Comparison of ENCODE assay signal across 8 cellular contexts in genomic region chr7:117110480-117111315, GRCh38.
DNase-seq lines count a peak whose midpoint lies in the region; ATAC-seq, FAIRE-seq and TF ChIP-seq lines count a peak whose summit lies in the region.

No MANE protein-coding gene starts in this region.

- no peak for TF ChIP-seq CTCF in gastrocnemius medialis (IDR thresholded peaks at IDR 0.05 in 4 of 5, conservative IDR thresholded peaks at IDR 0.05 in 1 of 5)

- no peak for TF ChIP-seq POLR2A in gastrocnemius medialis (IDR thresholded peaks at IDR 0.05)

- in situ Hi-C loops in gastrocnemius medialis (cut with MboI; ENCODE audit: low sequenced_read_pairs in 4 of 4), result loop anchor here in 3 of 4 donors (5.0 to 25.0 kb wide), 3 partner anchors 123 to 473 kb away; no protein-coding TSS in a partner anchor

- no peaks in the 10 kb centered on the region for H3K27me3 ChIP-seq in gastrocnemius medialis

- peak overlapping the region; percentile 4 to 65 (median 51) for H3K27ac ChIP-seq in gastrocnemius medialis

- FAIRE-seq in urothelium cell line (lab: Jason Lieb, UNC), result no peak

- DNase-seq in GDM1 (lab: John Stamatoyannopoulos, UW), result peak; percentile 23
- peak; percentile 8 for DNase-seq in activated T-helper 9 cell treated with anti-CD3 and anti-CD28 coated beads, Interleukin-2, amount 50 U/mL, for 16 hours (ENCODE audit: low read depth)
- peak in 1 of 2 donors; percentile 24 for DNase-seq in gastrocnemius medialis
- no peak for DNase-seq in urothelium cell line (ENCODE audit: low spot score)
- no peak for DNase-seq in medulla oblongata (ENCODE audit: extremely low spot score)
- DNase-seq in DMS53 treated with DMSO at 0.1 percent for 48 hours (lab: John Stamatoyannopoulos, UW; ENCODE audit: unreplicated experiment), result no peak

- ATAC-seq in GM21381 (IDR thresholded peaks at IDR 0.05; ENCODE audit: unreplicated experiment) (peak; percentile 92), HG03571 (IDR thresholded peaks at IDR 0.05; ENCODE audit: unreplicated experiment) (peak; percentile 96), gastrocnemius medialis (peak; percentile 71 to 83)

- H3K4me1 ChIP-seq in gastrocnemius medialis, result peaks cover 37 to 41% of the 10 kb centered on the region in 2 donors

- H3K9me3 ChIP-seq in gastrocnemius medialis, result no peaks in the 10 kb centered on the region

- H3K4me3 ChIP-seq in gastrocnemius medialis, result no peak overlapping the region

- no peaks in the 10 kb centered on the region for H3K36me3 ChIP-seq in gastrocnemius medialis

- intact Hi-C loops in gastrocnemius medialis (cut with DNase I; ENCODE audit: low total_unique reads), result no loop called here

Comparison
In these comparisons a context has a peak if more than half of its experiments do, and no peak if none do; other contexts are left out.
1. DNase-seq: peak in GDM1 (single experiment) and activated T-helper 9 cell treated with anti-CD3 and anti-CD28 coated beads, Interleukin-2, amount 50 U/mL, for 16 hours (single experiment); none in urothelium cell line (single experiment), medulla oblongata (single experiment) and DMS53 treated with DMSO at 0.1 percent for 48 hours (single experiment).
2. Peak in every context shown above with its lines, with median percentiles within 50 percentile points of each other: ATAC-seq.